ENCODE assay signal across 13 cellular contexts in genomic region chr10:95408148-95408930, GRCh38.
A peak's percentile ranks its signal among the peaks of the same experiment; 100 is the strongest.
DNase-seq lines count a peak whose midpoint lies in the region; ATAC-seq and TF ChIP-seq lines count a peak whose summit lies in the region.
"Had no signal": no experiment of that assay in that cellular context is flagged by ENCODE, and none has a peak within 500 bp of the region (broad histone marks: within the 10 kb centered on the region; RNA-seq: fewer than 3 reads in every experiment).

No MANE protein-coding gene starts in this region.

- H3K27ac ChIP-seq in dorsolateral prefrontal cortex (peak overlapping the region in 58 of 59 donors; percentile 23 to 97 (median 80)), lung (ENCODE audit: low read depth in 1 of 2, low read length in 1 of 2) (peak overlapping the region; percentile 18 to 94), tibial nerve (peak overlapping the region; percentile 48 to 92 (median 71))

- TF ChIP-seq EP300 in tibial nerve (IDR thresholded peaks at IDR 0.05), result no peak

- intact Hi-C loops in dorsolateral prefrontal cortex (cut with DNase I), result no loop called here

- H3K36me3 ChIP-seq in lung (ENCODE audit: control insufficient read depth in 2 of 2, insufficient read depth in 2 of 2, low read length in 2 of 2) (peaks cover 1 to 12% of the 10 kb centered on the region in 2 donors), tibial nerve (peaks cover 0 to 46% (median 0%) of the 10 kb centered on the region in 3 donors)

- TF ChIP-seq CTCF in dorsolateral prefrontal cortex (IDR thresholded peaks at IDR 0.05 in 54 of 56, conservative IDR thresholded peaks at IDR 0.05 in 2 of 56; ENCODE audit: low read depth in 1 of 56, partially characterized antibody in 56 of 56) (no peak), lung (IDR thresholded peaks at IDR 0.05; ENCODE audit: control extremely low read depth, extremely low read depth) (no peak), tibial nerve (IDR thresholded peaks at IDR 0.05) (no peak)

- peaks cover 0 to 3% (median 0%) of the 10 kb centered on the region in 45 donors for H3K27me3 ChIP-seq in dorsolateral prefrontal cortex
- no peaks in the 10 kb centered on the region for H3K27me3 ChIP-seq in lung (ENCODE audit: control insufficient read depth, insufficient read depth)
- no peaks in the 10 kb centered on the region for H3K27me3 ChIP-seq in tibial nerve

- 79 to 85% methylated on average over 7 of the region's 7 CpGs for WGBS in lung, 2 donors
- 64 to 78% methylated on average over 7 of the region's 7 CpGs for WGBS in tibial nerve, 2 donors

- no peak for TF ChIP-seq POLR2A in tibial nerve (IDR thresholded peaks at IDR 0.05)

- DNase-seq in LoVo (ENCODE audit: low spot score) (peak; percentile 64), dorsolateral prefrontal cortex (no peak), lung (ENCODE audit: low spot score) (no peak), tibial nerve (ENCODE audit: low spot score in 2 of 2) (no peak)
- no peak for DNase-seq in stimulated activated CD4-positive, alpha-beta T cell treated with anti-CD3 and anti-CD28 coated beads, Interleukin-2, amount 100 ng/mL, for 24 hours
- DNase-seq in activated naive CD4-positive, alpha-beta T cell (lab: John Stamatoyannopoulos, UW), result no peak
- DNase-seq: H7; NCI-H2029; stimulated activated CD8-positive, alpha-beta memory T cell treated with anti-CD3 and anti-CD28 coated beads, Interleukin-4, amount 100 ng/mL, for 48 hours had no signal

- H3K4me3 ChIP-seq in dorsolateral prefrontal cortex (no peak overlapping the region), lung (no peak overlapping the region), tibial nerve (no peak overlapping the region)
- H3K4me3 ChIP-seq: GM12878 had no signal

- peak; percentile 56 for ATAC-seq in lung (ENCODE audit: insufficient read depth, low FRiP score)
- ATAC-seq in GM21381 (IDR thresholded peaks at IDR 0.05; ENCODE audit: unreplicated experiment), result no peak
- ATAC-seq in GM19452 (IDR thresholded peaks at IDR 0.05; ENCODE audit: unreplicated experiment), result no peak
- ATAC-seq: activated naive CD4-positive, alpha-beta T cell treated with anti-CD3 and anti-CD28 coated beads, Interleukin-2, amount 50 U/mL, for 72 hours; GM12878 had no signal

- H3K4me1 ChIP-seq in lung (ENCODE audit: control insufficient read depth in 2 of 2, insufficient read depth in 2 of 2, low read length in 2 of 2) (peaks cover 18 to 26% of the 10 kb centered on the region in 2 donors), tibial nerve (peaks cover 0 to 96% (median 49%) of the 10 kb centered on the region in 4 donors)

- H3K9me3 ChIP-seq in lung (ENCODE audit: control insufficient read depth in 2 of 2, insufficient read depth in 1 of 2, low read length in 1 of 2) (peaks cover 0 to 1% of the 10 kb centered on the region in 2 donors), tibial nerve (no peaks in the 10 kb centered on the region)
